Comparison of ENCODE assay signal across 11 cellular contexts in genomic region chr10:10798543-10799192, GRCh38.
A peak's percentile ranks its signal among the peaks of the same experiment; 100 is the strongest.
DNase-seq lines count a peak whose midpoint lies in the region; ATAC-seq and TF ChIP-seq lines count a peak whose summit lies in the region.
"Had no signal": no experiment of that assay in that cellular context is flagged by ENCODE, and none has a peak within 500 bp of the region (broad histone marks: within the 10 kb centered on the region; RNA-seq: fewer than 3 reads in every experiment).

No MANE protein-coding gene starts in this region.

- H3K27me3 Mint-ChIP-seq in glutamatergic neuron (ENCODE audit: unreplicated experiment) (no peaks in the 10 kb centered on the region), nephron progenitor cell (ENCODE audit: low read depth, poor library complexity) (peaks cover 36% of the 10 kb centered on the region)

- CTCF ChIA-PET in A673 (lab: Charles Lee) = no interaction called here

- intact Hi-C loops in A673 (cut with micrococcal nuclease; ENCODE audit: unreplicated experiment) = no loop called here

- H3K4me1 Mint-ChIP-seq in glutamatergic neuron (ENCODE audit: low read depth, unreplicated experiment) (peaks cover 16% of the 10 kb centered on the region), nephron progenitor cell (peaks cover 27% of the 10 kb centered on the region)

- H3K27ac Mint-ChIP-seq in glutamatergic neuron (ENCODE audit: unreplicated experiment) = no peak overlapping the region
- H3K27ac Mint-ChIP-seq in nephron progenitor cell = no peak overlapping the region

- in situ Hi-C loops in GM13976 (cut with MboI; ENCODE audit: low sequenced_read_pairs, unreplicated experiment) = no loop called here

- no peak for TF ChIP-seq EP300 in upper lobe of left lung (IDR thresholded peaks at IDR 0.05)

- BruUV-seq in A673 (replicated peaks; lab: Mats Ljungman, UMichigan) = no TSS peak

- TF ChIP-seq POLR2A in upper lobe of left lung (IDR thresholded peaks at IDR 0.05) = peak in 1 of 4 donors; percentile 14

- peak; percentile 38 for DNase-seq in amniotic epithelial cell (ENCODE audit: low read depth)
- DNase-seq in glutamatergic neuron = no peak
- DNase-seq in nephron progenitor cell = peak; percentile 11
- DNase-seq in upper lobe of left lung = peak in 1 of 2 donors; percentile 85
- no peak for DNase-seq in A673 (ENCODE audit: low spot score)
- no peak for DNase-seq in GM13976 (ENCODE audit: low spot score)
- DNase-seq in KG1 (lab: John Stamatoyannopoulos, UW) = no peak
- DNase-seq: activated gamma-delta T cell; NCI-H187 treated with DMSO at 0.1 percent for 48 hours; stimulated activated CD4-positive, alpha-beta T cell treated with anti-CD3 and anti-CD28 coated beads, Interleukin-2, amount 100 ng/mL, for 24 hours; WERI-Rb-1 had no signal

- H3K36me3 ChIP-seq in upper lobe of left lung (no peaks in the 10 kb centered on the region), A673 (ENCODE audit: insufficient read depth, low read length, poor library complexity, severe bottlenecking) (no peaks in the 10 kb centered on the region)
- H3K36me3 ChIP-seq: WERI-Rb-1 had no signal

- H3K9me3 Mint-ChIP-seq in glutamatergic neuron (ENCODE audit: unreplicated experiment) = peaks cover 2% of the 10 kb centered on the region
- H3K9me3 Mint-ChIP-seq in nephron progenitor cell = peaks cover 12% of the 10 kb centered on the region

- H3K9me3 ChIP-seq in upper lobe of left lung (no peaks in the 10 kb centered on the region), A673 (ENCODE audit: low read depth, low read length, poor library complexity, severe bottlenecking) (no peaks in the 10 kb centered on the region)

- peak overlapping the region; percentile 30 for H3K4me3 Mint-ChIP-seq in glutamatergic neuron (ENCODE audit: unreplicated experiment)
- peak overlapping the region; percentile 65 for H3K4me3 Mint-ChIP-seq in nephron progenitor cell

- H3K4me3 ChIP-seq in upper lobe of left lung (peak overlapping the region in 3 of 4 donors; percentile 1 to 35 (median 26)), A673 (ENCODE audit: low read depth, low read length, poor library complexity, severe bottlenecking) (no peak overlapping the region)

- POLR2A ChIA-PET in A673 (lab: Charles Lee; ENCODE audit: low non-redundant PET) = no interaction called here

- peak; percentile 17 to 44 for ATAC-seq in upper lobe of left lung (ENCODE audit: low FRiP score in 2 of 2)

- H3K4me1 ChIP-seq in upper lobe of left lung (peaks cover 3 to 22% (median 8%) of the 10 kb centered on the region in 4 donors), A673 (ENCODE audit: insufficient read depth, low read length, poor library complexity, severe bottlenecking) (no peaks in the 10 kb centered on the region)

- WGBS in upper lobe of left lung, 2 donors = 52 to 57% methylated on average over 20 to 22 of the region's 22 CpGs

- H3K36me3 Mint-ChIP-seq in glutamatergic neuron (ENCODE audit: unreplicated experiment) (no peaks in the 10 kb centered on the region), nephron progenitor cell (ENCODE audit: low read depth) (no peaks in the 10 kb centered on the region)

- no peaks in the 10 kb centered on the region for H3K27me3 ChIP-seq in upper lobe of left lung
- peaks cover 4% of the 10 kb centered on the region for H3K27me3 ChIP-seq in A673 (replicated peaks; ENCODE audit: insufficient read depth, low read depth, low read length, poor library complexity)

- H3K27ac ChIP-seq in upper lobe of left lung = peak overlapping the region; percentile 81 to 91 (median 86)
- no peak overlapping the region for H3K27ac ChIP-seq in A673 (ENCODE audit: low read depth, low read length, poor library complexity, severe bottlenecking)
- H3K27ac ChIP-seq: WERI-Rb-1 had no signal

- TF ChIP-seq CTCF in glutamatergic neuron (IDR thresholded peaks at IDR 0.05; ENCODE audit: partially characterized antibody, unreplicated experiment) (no peak), nephron progenitor cell (IDR thresholded peaks at IDR 0.05) (no peak), upper lobe of left lung (IDR thresholded peaks at IDR 0.05) (no peak), A673 (conservative IDR thresholded peaks at IDR 0.05; ENCODE audit: low read depth, low read length) (no peak), GM13976 (IDR thresholded peaks at IDR 0.05; ENCODE audit: borderline replicate concordance, control extremely low read depth, extremely low read depth, insufficient read depth, missing control alignments) (no peak)

Comparison
In these comparisons a context has a peak if more than half of its experiments do, and no peak if none do; other contexts are left out.
1. DNase-seq: peak in amniotic epithelial cell (single experiment) and nephron progenitor cell (single experiment); none in glutamatergic neuron (single experiment), A673 (single experiment), GM13976 (single experiment) and KG1 (single experiment).